25 cellular contexts compared by ENCODE assay signal in the genomic region with DNA sequence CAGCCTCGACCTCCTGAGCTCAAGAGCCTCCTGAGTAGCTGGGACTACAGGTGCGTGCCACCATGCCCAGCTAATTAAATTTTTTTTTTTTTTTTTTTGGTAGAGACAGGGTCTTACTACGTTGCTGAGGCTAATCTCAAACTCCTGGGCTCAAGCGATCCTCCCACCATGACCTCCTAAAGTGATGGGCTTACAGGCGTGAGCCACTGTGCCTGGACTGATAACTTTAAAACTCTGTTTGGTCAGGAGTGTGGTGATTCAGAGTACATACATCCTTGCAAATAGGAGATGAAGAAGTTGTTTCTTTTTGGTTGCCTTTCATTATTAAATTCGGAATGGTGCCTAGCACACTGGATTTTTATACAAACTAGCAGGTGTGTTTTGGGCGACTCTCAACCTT.
"Had no signal": no experiment of that assay in that cellular context is flagged by ENCODE, and none has a peak within 500 bp of the region (broad histone marks: within the 10 kb centered on the region; RNA-seq: fewer than 3 reads in every experiment).

No MANE protein-coding gene starts in this region.

- H3K36me3 ChIP-seq: neutrophil, pancreas, prostate gland, right lobe of liver, sigmoid colon, suprapubic skin, tibial artery, transverse colon, upper lobe of right lung, uterus had no signal

- H3K9me3 ChIP-seq: neutrophil, pancreas, prostate gland, right lobe of liver, sigmoid colon, suprapubic skin, testis, transverse colon, upper lobe of right lung, uterus had no signal

- H3K27me3 ChIP-seq: pancreas, right lobe of liver, sigmoid colon, suprapubic skin, testis, tibial artery, transverse colon, upper lobe of right lung, uterus had no signal

- DNase-seq: naive thymus-derived CD8-positive, alpha-beta T cell; nephron progenitor cell; nucleus accumbens; pancreas; right cardiac atrium; right lobe of liver; sigmoid colon; small intestine; stimulated activated CD4-positive, alpha-beta T cell treated with anti-CD3 and anti-CD28 coated beads, Interleukin-15, amount 100 ng/mL, for 24 hours; stimulated activated CD4-positive, alpha-beta T cell treated with anti-CD3 and anti-CD28 coated beads, Interleukin-2, amount 100 ng/mL, for 24 hours; stimulated activated CD4-positive, alpha-beta T cell treated with anti-CD3 and anti-CD28 coated beads, Interleukin-2, amount 100 ng/mL, for 48 hours; stimulated activated CD4-positive, alpha-beta T cell treated with anti-CD3 and anti-CD28 coated beads, Interleukin-4, amount 100 ng/mL, for 24 hours; stimulated activated naive B cell treated with anti-CD40 and anti-IgM and Interleukin-4, amounts not matched to agents 10 μg/mL and 1 μg/mL and 100 μg/mL, for 72 hours; stimulated activated naive CD4-positive, alpha-beta T cell treated with Interleukin-2 at 50 U/mL for 16 hours; substantia nigra; testis; tibial artery; transverse colon; upper lobe of right lung; uterus had no signal

- H3K4me3 ChIP-seq: pancreas, prostate gland, right lobe of liver, sigmoid colon, suprapubic skin, testis, tibial artery, transverse colon, upper lobe of right lung, uterus had no signal

- ATAC-seq: naive thymus-derived CD8-positive, alpha-beta T cell; natural killer cell treated with Interleukin-12 subunit alpha and Interleukin-12 subunit beta and Interleukin-15 and Interleukin-18, amount 100 ng/mL, for 72 hours; pancreas; right cardiac atrium; right lobe of liver; stimulated activated effector memory CD8-positive, alpha-beta T cell treated with anti-CD3 and anti-CD28 coated beads, Interleukin-12 subunit alpha, Interleukin-12 subunit beta, amount 100 ng/mL, for 72 hours; stimulated activated naive B cell treated with anti-CD40 and anti-IgM and Interleukin-4, amounts not matched to agents 10 μg/mL and 1 μg/mL and 100 μg/mL, for 72 hours; upper lobe of right lung had no signal

- FAIRE-seq: pancreas, small intestine had no signal

- H3K4me1 ChIP-seq: prostate gland, testis, upper lobe of right lung had no signal

- H3K27ac ChIP-seq: neutrophil, pancreas, prostate gland, right lobe of liver, sigmoid colon, suprapubic skin, testis, transverse colon, upper lobe of right lung had no signal
